Comparison of ENCODE assay signal across 12 cellular contexts in genomic region chr14:58755026-58755929, GRCh38.
DNase-seq lines count a peak whose midpoint lies in the region; ATAC-seq, FAIRE-seq and TF ChIP-seq lines count a peak whose summit lies in the region.
"Had no signal": no experiment of that assay in that cellular context is flagged by ENCODE, and none has a peak within 500 bp of the region (broad histone marks: within the 10 kb centered on the region; RNA-seq: fewer than 3 reads in every experiment).

No MANE protein-coding gene starts in this region.

- TF ChIP-seq CTCF in dorsolateral prefrontal cortex (IDR thresholded peaks at IDR 0.05 in 54 of 56, conservative IDR thresholded peaks at IDR 0.05 in 2 of 56; ENCODE audit: low read depth in 1 of 56, partially characterized antibody in 56 of 56) (no peak), pancreas (IDR thresholded peaks at IDR 0.05) (no peak), spleen (IDR thresholded peaks at IDR 0.05 in 8 of 11, conservative IDR thresholded peaks at IDR 0.05 in 3 of 11) (no peak)

- TF ChIP-seq POLR2A in spleen (IDR thresholded peaks at IDR 0.05) = no peak

- H3K4me1 ChIP-seq in pancreas (peaks cover 2 to 12% (median 12%) of the 10 kb centered on the region in 3 donors), spleen (peaks cover 0 to 23% (median 4%) of the 10 kb centered on the region in 6 donors)

- no peaks in the 10 kb centered on the region for H3K9me3 ChIP-seq in pancreas
- no peaks in the 10 kb centered on the region for H3K9me3 ChIP-seq in spleen

- H3K27ac ChIP-seq in dorsolateral prefrontal cortex = peak overlapping the region in 42 of 59 donors; percentile 2 to 83 (median 60)
- H3K27ac ChIP-seq in pancreas = no peak overlapping the region
- H3K27ac ChIP-seq in spleen = no peak overlapping the region

- H3K27me3 Mint-ChIP-seq in activated CD4-positive, alpha-beta memory T cell treated with anti-CD3 and anti-CD28 coated beads for 36 hours = peaks cover 1% of the 10 kb centered on the region

- H3K9me3 Mint-ChIP-seq in activated CD4-positive, alpha-beta memory T cell treated with anti-CD3 and anti-CD28 coated beads for 36 hours = no peaks in the 10 kb centered on the region
- H3K9me3 Mint-ChIP-seq: activated T-helper 17 cell treated with anti-CD3 and anti-CD28 coated beads, Interleukin-2, amount 50 U/mL, for 72 hours had no signal

- H3K4me1 Mint-ChIP-seq in activated CD4-positive, alpha-beta memory T cell treated with anti-CD3 and anti-CD28 coated beads for 36 hours (ENCODE audit: low read depth) = no peaks in the 10 kb centered on the region
- H3K4me1 Mint-ChIP-seq: activated T-helper 17 cell treated with anti-CD3 and anti-CD28 coated beads, Interleukin-2, amount 50 U/mL, for 72 hours had no signal

- no peaks in the 10 kb centered on the region for H3K27me3 ChIP-seq in H7 (ENCODE audit: control insufficient read depth, insufficient read depth, low read length)
- no peaks in the 10 kb centered on the region for H3K27me3 ChIP-seq in dorsolateral prefrontal cortex
- H3K27me3 ChIP-seq in pancreas = no peaks in the 10 kb centered on the region
- H3K27me3 ChIP-seq in spleen (replicated peaks in 1 of 7) = no peaks in the 10 kb centered on the region

- peak; percentile 22 for DNase-seq in H7
- peak; percentile 97 for DNase-seq in NCI-H2171 treated with DMSO at 0.1 percent for 48 hours (lab: John Stamatoyannopoulos, UW)
- DNase-seq in dorsolateral prefrontal cortex = no peak
- no peak for DNase-seq in pancreas
- no peak for DNase-seq in spleen
- DNase-seq in activated CD4-positive, alpha-beta memory T cell treated with anti-CD3 and anti-CD28 coated beads for 36 hours = no peak
- no peak for DNase-seq in glomerular visceral epithelial cell (ENCODE audit: extremely low spot score)
- DNase-seq: activated CD4-positive, alpha-beta T cell treated with anti-CD3 and anti-CD28 coated beads for 1 hour; central memory CD4-positive, alpha-beta T cell had no signal

- H3K36me3 ChIP-seq in H7 (replicated peaks; ENCODE audit: control insufficient read depth, insufficient read depth, low read length) (no peaks in the 10 kb centered on the region), pancreas (no peaks in the 10 kb centered on the region), spleen (no peaks in the 10 kb centered on the region)

- no peak overlapping the region for H3K4me3 ChIP-seq in H7 (ENCODE audit: insufficient read depth, low read depth, low read length)
- H3K4me3 ChIP-seq in dorsolateral prefrontal cortex = no peak overlapping the region
- no peak overlapping the region for H3K4me3 ChIP-seq in pancreas
- no peak overlapping the region for H3K4me3 ChIP-seq in spleen

- intact Hi-C loops in dorsolateral prefrontal cortex (cut with DNase I) (loop anchor here in 1 of 2 donors (10.0 kb wide), 1 partner anchor 110 kb away; no protein-coding TSS in a partner anchor), pancreas (cut with DNase I) (no loop called here), spleen (cut with DNase I; ENCODE audit: low total_unique reads) (no loop called here)
- intact Hi-C loops in activated CD4-positive, alpha-beta memory T cell treated with anti-CD3 and anti-CD28 coated beads for 36 hours (cut with micrococcal nuclease) = no loop called here

- 59 to 62% methylated on average over 3 of the region's 3 CpGs for WGBS in pancreas, 2 donors
- WGBS in spleen, 5 donors = 67 to 85% (median 76%) methylated on average over 3 of the region's 3 CpGs

- no peak overlapping the region for H3K4me3 Mint-ChIP-seq in activated CD4-positive, alpha-beta memory T cell treated with anti-CD3 and anti-CD28 coated beads for 36 hours
- H3K4me3 Mint-ChIP-seq: activated T-helper 17 cell treated with anti-CD3 and anti-CD28 coated beads, Interleukin-2, amount 50 U/mL, for 72 hours; CD14-positive monocyte had no signal

- no peak overlapping the region for H3K27ac Mint-ChIP-seq in activated CD4-positive, alpha-beta memory T cell treated with anti-CD3 and anti-CD28 coated beads for 36 hours
- H3K27ac Mint-ChIP-seq: activated T-helper 17 cell treated with anti-CD3 and anti-CD28 coated beads, Interleukin-2, amount 50 U/mL, for 72 hours; CD14-positive monocyte had no signal

- no peaks in the 10 kb centered on the region for H3K36me3 Mint-ChIP-seq in activated CD4-positive, alpha-beta memory T cell treated with anti-CD3 and anti-CD28 coated beads for 36 hours

- peak in 3 of 4 donors; percentile 28 to 62 (median 40) for ATAC-seq in pancreas
- ATAC-seq in HG03342 (IDR thresholded peaks at IDR 0.05; ENCODE audit: unreplicated experiment) = no peak
- ATAC-seq: activated T-helper 17 cell treated with anti-CD3 and anti-CD28 coated beads, Interleukin-2, amount 50 U/mL, for 72 hours had no signal

- POLR2A ChIA-PET in activated CD4-positive, alpha-beta memory T cell treated with anti-CD3 and anti-CD28 coated beads for 36 hours (lab: Charles Lee) = no interaction called here

- FAIRE-seq in pancreas (lab: Jason Lieb, UNC) = no peak

- CTCF ChIA-PET in activated CD4-positive, alpha-beta memory T cell treated with anti-CD3 and anti-CD28 coated beads for 36 hours (lab: Charles Lee) = no interaction called here

Comparison
In these comparisons a context has a peak if more than half of its experiments do, and no peak if none do; other contexts are left out.
1. DNase-seq: peak in H7 (single experiment) and NCI-H2171 treated with DMSO at 0.1 percent for 48 hours (single experiment); none in dorsolateral prefrontal cortex (0 of 10), pancreas (0 of 6), spleen (single experiment), activated CD4-positive, alpha-beta memory T cell treated with anti-CD3 and anti-CD28 coated beads for 36 hours (single experiment) and glomerular visceral epithelial cell (single experiment).
2. H3K27ac ChIP-seq: peak in dorsolateral prefrontal cortex (42 of 59); none in pancreas (0 of 4) and spleen (0 of 8).